Comparison of ENCODE assay signal across 21 cellular contexts in the genomic region with DNA sequence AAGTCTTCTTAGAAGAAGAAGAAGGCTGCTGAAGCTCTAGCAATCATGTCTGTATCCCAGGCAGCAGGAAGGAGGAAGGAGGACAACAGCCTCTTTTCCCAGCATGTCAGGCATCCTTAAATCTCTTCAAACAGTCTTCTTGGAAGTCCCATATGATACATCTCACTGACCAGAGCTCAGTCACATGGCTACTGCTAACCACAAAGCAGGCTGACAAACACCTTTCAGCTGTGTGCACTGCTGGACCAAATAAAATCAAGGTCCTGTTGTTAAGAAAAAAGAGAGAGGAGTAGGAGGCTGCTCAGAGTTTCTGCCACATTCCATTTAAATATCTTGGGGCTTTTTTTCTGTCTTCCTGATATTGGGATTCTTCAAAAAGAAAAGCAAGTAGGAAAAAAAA.
"Had no signal": no experiment of that assay in that cellular context is flagged by ENCODE, and none has a peak within 500 bp of the region (broad histone marks: within the 10 kb centered on the region; RNA-seq: fewer than 3 reads in every experiment).

No MANE protein-coding gene starts in this region.

- H3K27ac ChIP-seq: colonic mucosa, epithelial cell of prostate, gastroesophageal sphincter, lower lobe of right lung, transverse colon, vagina had no signal

- DNase-seq: activated CD4-positive, alpha-beta T cell treated with anti-CD3 and anti-CD28 coated beads, Interleukin-2, amount 10 ng/mL, durations not matched to agents 7 days and 5 days; activated CD8-positive, alpha-beta T cell treated with anti-CD3 and anti-CD28 coated beads, Interleukin-2, amount 10 ng/mL, durations not matched to agents 7 days and 5 days; activated naive CD4-positive, alpha-beta T cell treated with anti-CD3 and anti-CD28 coated beads, Interleukin-2, amount 10 ng/mL, durations not matched to agents 7 days and 5 days; activated T-cell treated with anti-CD3 and anti-CD28 coated beads, Interleukin-2, amount 50 U/mL, for 24 hours; caudate nucleus; colonic mucosa; endodermal cell; heart right ventricle; immature natural killer cell; left cardiac atrium; lower lobe of right lung; retina; stimulated activated CD4-positive, alpha-beta T cell treated with anti-CD3 and anti-CD28 coated beads, Interleukin-2, amount 100 ng/mL, for 24 hours; stimulated activated naive CD8-positive, alpha-beta T cell treated with anti-CD3 and anti-CD28 coated beads, Interleukin-15, Interleukin-2, amounts not matched to agents 100 U/mL and 50 U/mL, for 24 hours; substantia nigra; transverse colon had no signal

- H3K4me3 ChIP-seq: colonic mucosa, gastroesophageal sphincter, heart right ventricle, lower lobe of right lung, transverse colon, vagina had no signal

- H3K9me3 ChIP-seq: colonic mucosa, gastroesophageal sphincter, heart right ventricle, lower lobe of right lung, transverse colon, vagina had no signal

- H3K36me3 ChIP-seq: colonic mucosa, gastroesophageal sphincter, heart right ventricle, lower lobe of right lung, transverse colon, vagina had no signal

- H3K4me1 ChIP-seq: colonic mucosa, lower lobe of right lung, transverse colon, vagina had no signal

- ATAC-seq: activated CD4-positive, CD25-positive, alpha-beta regulatory T cell treated with anti-CD3 and anti-CD28 coated beads, Interleukin-2, amount 50 U/mL, for 24 hours; activated CD8-positive, alpha-beta T cell treated with anti-CD3 and anti-CD28 coated beads, Interleukin-2, amount 10 ng/mL, durations not matched to agents 7 days and 5 days; gastroesophageal sphincter; natural killer cell treated with Interleukin-12 subunit alpha and Interleukin-12 subunit beta and Interleukin-15 and Interleukin-18, amount 100 ng/mL, for 72 hours; stimulated activated naive CD8-positive, alpha-beta T cell treated with anti-CD3 and anti-CD28 coated beads, Interleukin-15, Interleukin-2, amounts not matched to agents 100 U/mL and 50 U/mL, for 24 hours had no signal

- H3K27me3 ChIP-seq: colonic mucosa, gastroesophageal sphincter, transverse colon, vagina had no signal
